ENCODE assay signal across 30 cellular contexts in the genomic region with DNA sequence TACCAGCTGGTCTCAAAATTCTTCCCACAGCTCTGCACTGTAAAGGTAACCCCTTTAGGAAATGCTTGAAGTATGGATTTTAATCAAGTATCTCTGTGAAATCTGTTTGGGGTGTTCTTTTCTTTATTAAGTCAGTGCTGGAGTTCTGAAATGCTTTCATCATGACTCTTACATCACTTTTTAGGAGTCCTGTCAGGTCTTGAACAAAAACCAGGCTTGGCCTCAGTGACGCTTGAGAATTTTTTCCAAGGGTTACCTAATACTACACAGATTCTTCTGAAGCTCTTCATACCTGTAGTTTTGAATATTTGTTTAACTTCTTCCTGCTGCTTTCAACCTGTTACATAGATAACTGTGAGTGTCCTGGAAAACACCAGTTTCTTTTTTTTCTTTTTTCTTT. TPM values are rescaled to one million over a fixed set of nuclear protein-coding genes. Genes with fewer than 3 reads are reported as not detected.
A peak's percentile ranks its signal among the peaks of the same experiment; 100 is the strongest.
DNase-seq lines count a peak whose midpoint lies in the region; ATAC-seq and TF ChIP-seq lines count a peak whose summit lies in the region.
"Had no signal": no experiment of that assay in that cellular context is flagged by ENCODE, and none has a peak within 500 bp of the region (broad histone marks: within the 10 kb centered on the region; RNA-seq: fewer than 3 reads in every experiment).

No MANE protein-coding gene starts in this region.

- DNase-seq in AG10803 (ENCODE audit: low read depth) (peak; percentile 6), SK-N-SH (no peak), mesenchymal stem cell (peak; percentile 31), BE2C (no peak)
- DNase-seq: activated CD4-positive, alpha-beta T cell treated with anti-CD3 and anti-CD28 coated beads for 36 hours; activated naive CD4-positive, alpha-beta T cell treated with anti-CD3 and anti-CD28 coated beads, Interleukin-2, amount 50 U/mL, for 16 hours; activated T-cell treated with anti-CD3 and anti-CD28 coated beads for 4 hours; amygdala; CD4-positive, CD25-positive, alpha-beta regulatory T cell; cortex of kidney; DND-41; effector memory CD8-positive, alpha-beta T cell; gastrocnemius medialis; GM23248; KBM-7; NCI-H1105; NCI-H187 treated with DMSO at 0.1 percent for 48 hours; NCI-H526; NK-92 treated with Interleukin-12 subunit alpha and Interleukin-12 subunit beta, amount 100 ng/mL, for 24 hours; Right ventricle myocardium superior; small intestine; stimulated activated naive CD4-positive, alpha-beta T cell treated with Interleukin-2 at 50 U/mL for 16 hours had no signal

- no peak overlapping the region for H3K23ac ChIP-seq in mesenchymal stem cell (ENCODE audit: low read length in 2 of 2)

- H2AK5ac ChIP-seq in mesenchymal stem cell (ENCODE audit: low read length, severe bottlenecking): no peak overlapping the region

- no peak overlapping the region for H3K4ac ChIP-seq in mesenchymal stem cell (ENCODE audit: low read depth in 1 of 2, low read length in 2 of 2)

- H3K27me3 ChIP-seq in SK-N-SH (ENCODE audit: insufficient read depth): no peaks in the 10 kb centered on the region
- no peaks in the 10 kb centered on the region for H3K27me3 ChIP-seq in ectodermal cell (ENCODE audit: control insufficient read depth, insufficient read depth, low read length, poor library complexity, severe bottlenecking)
- no peaks in the 10 kb centered on the region for H3K27me3 ChIP-seq in mesenchymal stem cell (ENCODE audit: control insufficient read depth in 1 of 2, insufficient read depth in 1 of 2, low read length in 2 of 2)
- no peaks in the 10 kb centered on the region for H3K27me3 ChIP-seq in BE2C
- H3K27me3 ChIP-seq: cardiac muscle cell, gastrocnemius medialis, suprapubic skin had no signal

- peaks cover 55% of the 10 kb centered on the region for H3F3A ChIP-seq in SK-N-SH (replicated peaks; ENCODE audit: insufficient read depth)

- H3K79me2 ChIP-seq in SK-N-SH (ENCODE audit: insufficient read depth): peaks cover 55% of the 10 kb centered on the region
- H3K79me2 ChIP-seq: parathyroid adenoma had no signal

- peak overlapping the region; percentile 55; the same call in 1 of the 2 replicates for H3K9ac ChIP-seq in SK-N-SH
- no peak overlapping the region for H3K9ac ChIP-seq in mesenchymal stem cell (ENCODE audit: low read length)
- H3K9ac ChIP-seq: GM23248, parathyroid adenoma had no signal

- no peak overlapping the region for H2AFZ ChIP-seq in SK-N-SH (ENCODE audit: low read depth)
- no peak overlapping the region for H2AFZ ChIP-seq in mesenchymal stem cell (ENCODE audit: low read depth, low read length)
- H2AFZ ChIP-seq: GM23248, parathyroid adenoma had no signal

- no peak overlapping the region for H2BK120ac ChIP-seq in mesenchymal stem cell (ENCODE audit: low read depth, low read length)

- ATAC-seq in GM18519 (IDR thresholded peaks at IDR 0.05; ENCODE audit: low FRiP score, unreplicated experiment) (no peak), HG03108 (IDR thresholded peaks at IDR 0.05; ENCODE audit: unreplicated experiment) (no peak), GM21390 (IDR thresholded peaks at IDR 0.05; ENCODE audit: unreplicated experiment) (no peak)
- ATAC-seq: activated CD4-positive, alpha-beta T cell treated with anti-CD3 and anti-CD28 coated beads for 36 hours; effector memory CD8-positive, alpha-beta T cell; gastrocnemius medialis; PC-3 had no signal

- POLR2A ChIA-PET in SK-N-SH (lab: Yijun Ruan, JAX): no interaction called here

- no peak overlapping the region for H2BK5ac ChIP-seq in mesenchymal stem cell (ENCODE audit: low read depth, low read length, poor library complexity, severe bottlenecking)

- 21% methylated on average over 1 of the region's 1 CpG for WGBS in SK-N-SH (ENCODE audit: low lambda C conversion rate)
- 90 to 97% methylated on average over 1 of the region's 1 CpG for WGBS in ectodermal cell, 2 experiments
- WGBS in mesenchymal stem cell: no CpG with 5 or more reads among the region's 1 CpG

- H3K4me2 ChIP-seq in SK-N-SH (peak overlapping the region; percentile 60; the same call in 1 of the 2 replicates), mesenchymal stem cell (ENCODE audit: low read length, poor library complexity, severe bottlenecking) (no peak overlapping the region)

- TF ChIP-seq CTCF in AG10803 (conservative IDR thresholded peaks at IDR 0.05; ENCODE audit: low read length) (no peak), SK-N-SH (IDR thresholded peaks at IDR 0.05) (no peak), BE2C (IDR thresholded peaks at IDR 0.05; ENCODE audit: low read depth, low read length) (no peak)

- H3K9me2 ChIP-seq in SK-N-SH: no peaks in the 10 kb centered on the region

- H3K36me3 ChIP-seq in SK-N-SH (replicated peaks in 1 of 2; ENCODE audit: control insufficient read depth in 1 of 2, insufficient read depth in 2 of 2, low read length in 1 of 2) (peaks cover 12 to 41% of the 10 kb centered on the region in 2 experiments), ectodermal cell (ENCODE audit: control insufficient read depth, insufficient read depth, low read length) (peaks cover 3% of the 10 kb centered on the region), mesenchymal stem cell (ENCODE audit: control insufficient read depth in 1 of 2, insufficient read depth in 2 of 2, low read depth in 1 of 2, low read length in 2 of 2) (peaks cover 12 to 40% of the 10 kb centered on the region in 2 experiments), BE2C (peaks cover 16% of the 10 kb centered on the region)

- no peaks in the 10 kb centered on the region for H3K9me3 ChIP-seq in SK-N-SH
- H3K9me3 ChIP-seq in ectodermal cell (ENCODE audit: control insufficient read depth, low read length): no peaks in the 10 kb centered on the region
- no peaks in the 10 kb centered on the region for H3K9me3 ChIP-seq in mesenchymal stem cell (ENCODE audit: control insufficient read depth, low read length)
- no peaks in the 10 kb centered on the region for H3K9me3 ChIP-seq in BE2C
- H3K9me3 ChIP-seq: gastrocnemius medialis, suprapubic skin had no signal

- no peak overlapping the region for H3K18ac ChIP-seq in mesenchymal stem cell (ENCODE audit: low read depth in 1 of 2, low read length in 2 of 2)

- no peak overlapping the region for H4K91ac ChIP-seq in mesenchymal stem cell (ENCODE audit: low read length)

- no peak overlapping the region for H3K4me3 ChIP-seq in AG10803 (ENCODE audit: low read length)
- no peak overlapping the region for H3K4me3 ChIP-seq in SK-N-SH (ENCODE audit: low read depth in 2 of 2, low read length in 1 of 2)
- H3K4me3 ChIP-seq in ectodermal cell (ENCODE audit: insufficient read depth, low read depth, low read length): no peak overlapping the region
- H3K4me3 ChIP-seq in mesenchymal stem cell (ENCODE audit: insufficient read depth in 1 of 2, low read depth in 1 of 2, low read length in 2 of 2): no peak overlapping the region
- H3K4me3 ChIP-seq in BE2C (ENCODE audit: low read depth, low read length): no peak overlapping the region
- H3K4me3 ChIP-seq: cardiac muscle cell, gastrocnemius medialis, GM23248, suprapubic skin had no signal

- peaks cover 14% of the 10 kb centered on the region for H3K79me1 ChIP-seq in mesenchymal stem cell (replicated peaks; ENCODE audit: low read length, poor library complexity, severe bottlenecking)

- H3K4me1 ChIP-seq in SK-N-SH (ENCODE audit: control insufficient read depth in 1 of 2, insufficient read depth in 2 of 2, low read depth in 1 of 2, low read length in 1 of 2): peaks cover 0 to 34% of the 10 kb centered on the region in 2 experiments; a peak in 2 of 4 replicates
- H3K4me1 ChIP-seq in ectodermal cell (ENCODE audit: control insufficient read depth, insufficient read depth, low read length): no peaks in the 10 kb centered on the region
- H3K4me1 ChIP-seq in mesenchymal stem cell (ENCODE audit: control insufficient read depth, insufficient read depth, low read depth, low read length): peaks cover 4% of the 10 kb centered on the region
- H3K4me1 ChIP-seq in BE2C: no peaks in the 10 kb centered on the region; the same call in 1 of the 2 replicates
- H3K4me1 ChIP-seq: gastrocnemius medialis, parathyroid adenoma, suprapubic skin had no signal

- CTCF ChIA-PET in SK-N-SH (lab: Yijun Ruan, JAX): interaction anchor here (0.6 to 1.3 kb wide), 5 partner anchors 10 to 135 kb away, joined by 3 to 7 read pairs (median 3); no protein-coding TSS in a partner anchor

- H2BK12ac ChIP-seq in mesenchymal stem cell (ENCODE audit: low read length in 2 of 2): no peak overlapping the region

- no peak for TF ChIP-seq RAD21 in SK-N-SH (IDR thresholded peaks at IDR 0.05; ENCODE audit: low read length)

- H3K14ac ChIP-seq in mesenchymal stem cell (ENCODE audit: low read length in 2 of 2): no peak overlapping the region

- no peak overlapping the region for H2BK15ac ChIP-seq in mesenchymal stem cell (ENCODE audit: low read depth, poor library complexity, severe bottlenecking)

- H4K8ac ChIP-seq in mesenchymal stem cell (ENCODE audit: low read length): no peak overlapping the region

- no peaks in the 10 kb centered on the region for H4K20me1 ChIP-seq in SK-N-SH (ENCODE audit: insufficient read depth)

- H3K27ac ChIP-seq in SK-N-SH (ENCODE audit: low read depth in 2 of 2, low read length in 1 of 2): peak overlapping the region; percentile 44 to 90; a peak in 3 of 4 replicates
- peak overlapping the region; percentile 16 for H3K27ac ChIP-seq in ectodermal cell (ENCODE audit: insufficient read depth, low read depth, low read length, poor library complexity, severe bottlenecking)
- no peak overlapping the region for H3K27ac ChIP-seq in mesenchymal stem cell (ENCODE audit: low read length, poor library complexity, severe bottlenecking)
- H3K27ac ChIP-seq: cardiac muscle cell, gastrocnemius medialis, GM23248, parathyroid adenoma, suprapubic skin had no signal

- peak; percentile 41 to 79; a peak in 3 of 4 replicates for TF ChIP-seq EP300 in SK-N-SH (IDR thresholded peaks at IDR 0.05; ENCODE audit: borderline replicate concordance in 1 of 2, low read depth in 1 of 2, low read length in 1 of 2)

TF ChIP-seq in SK-N-SH, 30 proteins besides CTCF, POLR2A, EP300 and RAD21 (continues in another document):
- TF ChIP-seq YY1 (IDR thresholded peaks at IDR 0.05; ENCODE audit: low read depth): no peak
- no peak for TF ChIP-seq SMC3 (IDR thresholded peaks at IDR 0.05; ENCODE audit: low read depth, low read length)
- no peak for TF ChIP-seq EZH2phosphoT487 (IDR thresholded peaks at IDR 0.05; ENCODE audit: borderline replicate concordance, low read depth)

RNA-seq across cellular contexts. Expression of a gene that starts 47.0 kb away (rescaled TPM):
- 3.2 and 3.7 TPM in 2 replicates for polyA plus RNA-seq in SK-N-SH (2012; rRNA removed)
- polyA plus RNA-seq in SK-N-SH (2012; cell fraction: cytosol; rRNA removed): 1.0 and 1.8 TPM in 2 replicates
- 14.3 and 17.0 TPM in 2 replicates for polyA plus RNA-seq in SK-N-SH (2012; cell fraction: nucleus; rRNA removed)
- 0.50 TPM for polyA plus RNA-seq in ectodermal cell (2013, experiment 1 of 4)
- polyA plus RNA-seq in ectodermal cell (2013, experiment 2 of 4): 0.34 TPM
- polyA plus RNA-seq in ectodermal cell (2013, experiment 3 of 4): 0.27 TPM
- 0.41 TPM for polyA plus RNA-seq in ectodermal cell (2013, experiment 4 of 4)
- 0.03 TPM for polyA plus RNA-seq in mesenchymal stem cell (2013, experiment 1 of 2)
- 0.01 TPM for polyA plus RNA-seq in mesenchymal stem cell (2013, experiment 2 of 2)
- 0.52 TPM for polyA plus RNA-seq in BE2C (2012; ENCODE audit: insufficient read depth, insufficient read length, low read depth)

Comparison
In these comparisons a context has a peak if more than half of its experiments do, and no peak if none do; other contexts are left out.
1. DNase-seq: peak in AG10803 (single experiment) and mesenchymal stem cell (single experiment); none in SK-N-SH (single experiment) and BE2C (single experiment).